ENCODE assay signal across 15 cellular contexts in genomic region chr13:25420161-25420560, GRCh38. TPM values are rescaled to one million over a fixed set of nuclear protein-coding genes. Genes with fewer than 3 reads are reported as not detected.
A peak's percentile ranks its signal among the peaks of the same experiment; 100 is the strongest.
DNase-seq lines count a peak whose midpoint lies in the region; ATAC-seq and TF ChIP-seq lines count a peak whose summit lies in the region.
"Had no signal": no experiment of that assay in that cellular context is flagged by ENCODE, and none has a peak within 500 bp of the region (broad histone marks: within the 10 kb centered on the region; RNA-seq: fewer than 3 reads in every experiment).

No MANE protein-coding gene starts in this region.

- no peaks in the 10 kb centered on the region for H3K27me3 ChIP-seq in uterus
- H3K27me3 ChIP-seq: SJSA1 had no signal

- no peak overlapping the region for H3K27ac ChIP-seq in uterus
- H3K27ac ChIP-seq: C4-2B, SJSA1 had no signal

- no peaks in the 10 kb centered on the region for H3K36me3 ChIP-seq in uterus
- H3K36me3 ChIP-seq: SJSA1 had no signal

- no peaks in the 10 kb centered on the region for H3K4me1 ChIP-seq in uterus
- H3K4me1 ChIP-seq: SJSA1 had no signal

- no peak for TF ChIP-seq CTCF in uterus (IDR thresholded peaks at IDR 0.05)

- TF ChIP-seq POLR2A in uterus (IDR thresholded peaks at IDR 0.05): no peak

- H3K9me3 ChIP-seq in uterus: no peaks in the 10 kb centered on the region
- H3K9me3 ChIP-seq: SJSA1 had no signal

- no peak overlapping the region for H3K4me3 ChIP-seq in uterus
- H3K4me3 ChIP-seq: SJSA1 had no signal

- no peak for ATAC-seq in HG02938 (IDR thresholded peaks at IDR 0.05; ENCODE audit: unreplicated experiment)

- intact Hi-C loops in uterus (cut with DNase I; ENCODE audit: low total_unique reads): no loop called here

- DNase-seq in DMS79 (lab: John Stamatoyannopoulos, UW) (peak; percentile 76), NCI-H1092 treated with DMSO at 0.1 percent for 48 hours (lab: John Stamatoyannopoulos, UW) (peak; percentile 90), NCI-H345 treated with DMSO at 0.1 percent for 48 hours (lab: John Stamatoyannopoulos, UW; ENCODE audit: unreplicated experiment) (peak; percentile 18), cerebellar cortex (ENCODE audit: low spot score) (peak; percentile 95), uterus (no peak), NCI-H446 treated with DMSO at 0.1 percent for 48 hours (lab: John Stamatoyannopoulos, UW) (no peak)
- DNase-seq: HCEC 1CT, KBM-7, MV-4-11, NCI-H2171, NCI-H69, SW 1271 had no signal

RNA-seq across cellular contexts. Expression of gene ATP8A2, which starts 48.4 kb away (rescaled TPM):
- 10 to 100 TPM in 1 of 4 donors, under 1 TPM in 1, not detected in 2; 0.64 to 21.4 TPM for total RNA-seq in uterus

Comparison
In these comparisons a context has a peak if more than half of its experiments do, and no peak if none do; other contexts are left out.
1. DNase-seq: peak in DMS79 (single experiment), NCI-H1092 treated with DMSO at 0.1 percent for 48 hours (single experiment), NCI-H345 treated with DMSO at 0.1 percent for 48 hours (single experiment) and cerebellar cortex (single experiment); none in uterus (0 of 2) and NCI-H446 treated with DMSO at 0.1 percent for 48 hours (single experiment).